ENCODE assay signal across 1 cellular context in the genomic region with DNA sequence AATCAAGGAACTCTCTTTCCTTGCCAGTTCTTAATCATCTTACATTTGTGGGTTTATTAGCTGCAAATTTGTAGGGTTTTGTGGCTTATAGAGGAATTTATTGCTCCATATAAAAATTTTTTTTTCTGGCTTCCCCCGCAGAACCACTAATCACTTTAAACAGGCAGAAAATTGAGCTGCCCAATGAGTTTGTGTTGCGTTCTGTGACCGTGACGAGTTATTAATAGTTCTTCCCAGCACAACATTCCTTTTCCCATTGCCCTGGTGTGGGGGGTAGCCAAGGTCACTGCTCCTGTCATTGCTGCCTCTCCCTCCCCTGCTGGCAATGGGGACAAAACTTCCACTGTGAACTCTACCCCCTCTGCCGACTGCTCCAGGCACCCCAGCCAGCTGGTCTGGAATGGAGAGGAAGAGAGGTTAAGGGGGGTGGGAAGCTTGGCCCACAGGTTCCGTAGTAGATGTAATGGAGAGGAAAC.
A peak's percentile ranks its signal among the peaks of the same experiment; 100 is the strongest.
TF ChIP-seq lines count a peak whose summit lies in the region.

No MANE protein-coding gene starts in this region.

TF ChIP-seq in HepG2, 621 proteins besides CTCF, POLR2A, EP300 and RAD21 (continued from another document):
- peak; percentile 71; the same call in 1 of the 2 replicates for TF ChIP-seq ESRRA (CRISPR knock-in tag; IDR thresholded peaks at IDR 0.05; ENCODE audit: low read depth)
- no peak for TF ChIP-seq SMAD1 (CRISPR knock-in tag; IDR thresholded peaks at IDR 0.05; ENCODE audit: borderline replicate concordance, low read depth)
- TF ChIP-seq, protein P1, sequence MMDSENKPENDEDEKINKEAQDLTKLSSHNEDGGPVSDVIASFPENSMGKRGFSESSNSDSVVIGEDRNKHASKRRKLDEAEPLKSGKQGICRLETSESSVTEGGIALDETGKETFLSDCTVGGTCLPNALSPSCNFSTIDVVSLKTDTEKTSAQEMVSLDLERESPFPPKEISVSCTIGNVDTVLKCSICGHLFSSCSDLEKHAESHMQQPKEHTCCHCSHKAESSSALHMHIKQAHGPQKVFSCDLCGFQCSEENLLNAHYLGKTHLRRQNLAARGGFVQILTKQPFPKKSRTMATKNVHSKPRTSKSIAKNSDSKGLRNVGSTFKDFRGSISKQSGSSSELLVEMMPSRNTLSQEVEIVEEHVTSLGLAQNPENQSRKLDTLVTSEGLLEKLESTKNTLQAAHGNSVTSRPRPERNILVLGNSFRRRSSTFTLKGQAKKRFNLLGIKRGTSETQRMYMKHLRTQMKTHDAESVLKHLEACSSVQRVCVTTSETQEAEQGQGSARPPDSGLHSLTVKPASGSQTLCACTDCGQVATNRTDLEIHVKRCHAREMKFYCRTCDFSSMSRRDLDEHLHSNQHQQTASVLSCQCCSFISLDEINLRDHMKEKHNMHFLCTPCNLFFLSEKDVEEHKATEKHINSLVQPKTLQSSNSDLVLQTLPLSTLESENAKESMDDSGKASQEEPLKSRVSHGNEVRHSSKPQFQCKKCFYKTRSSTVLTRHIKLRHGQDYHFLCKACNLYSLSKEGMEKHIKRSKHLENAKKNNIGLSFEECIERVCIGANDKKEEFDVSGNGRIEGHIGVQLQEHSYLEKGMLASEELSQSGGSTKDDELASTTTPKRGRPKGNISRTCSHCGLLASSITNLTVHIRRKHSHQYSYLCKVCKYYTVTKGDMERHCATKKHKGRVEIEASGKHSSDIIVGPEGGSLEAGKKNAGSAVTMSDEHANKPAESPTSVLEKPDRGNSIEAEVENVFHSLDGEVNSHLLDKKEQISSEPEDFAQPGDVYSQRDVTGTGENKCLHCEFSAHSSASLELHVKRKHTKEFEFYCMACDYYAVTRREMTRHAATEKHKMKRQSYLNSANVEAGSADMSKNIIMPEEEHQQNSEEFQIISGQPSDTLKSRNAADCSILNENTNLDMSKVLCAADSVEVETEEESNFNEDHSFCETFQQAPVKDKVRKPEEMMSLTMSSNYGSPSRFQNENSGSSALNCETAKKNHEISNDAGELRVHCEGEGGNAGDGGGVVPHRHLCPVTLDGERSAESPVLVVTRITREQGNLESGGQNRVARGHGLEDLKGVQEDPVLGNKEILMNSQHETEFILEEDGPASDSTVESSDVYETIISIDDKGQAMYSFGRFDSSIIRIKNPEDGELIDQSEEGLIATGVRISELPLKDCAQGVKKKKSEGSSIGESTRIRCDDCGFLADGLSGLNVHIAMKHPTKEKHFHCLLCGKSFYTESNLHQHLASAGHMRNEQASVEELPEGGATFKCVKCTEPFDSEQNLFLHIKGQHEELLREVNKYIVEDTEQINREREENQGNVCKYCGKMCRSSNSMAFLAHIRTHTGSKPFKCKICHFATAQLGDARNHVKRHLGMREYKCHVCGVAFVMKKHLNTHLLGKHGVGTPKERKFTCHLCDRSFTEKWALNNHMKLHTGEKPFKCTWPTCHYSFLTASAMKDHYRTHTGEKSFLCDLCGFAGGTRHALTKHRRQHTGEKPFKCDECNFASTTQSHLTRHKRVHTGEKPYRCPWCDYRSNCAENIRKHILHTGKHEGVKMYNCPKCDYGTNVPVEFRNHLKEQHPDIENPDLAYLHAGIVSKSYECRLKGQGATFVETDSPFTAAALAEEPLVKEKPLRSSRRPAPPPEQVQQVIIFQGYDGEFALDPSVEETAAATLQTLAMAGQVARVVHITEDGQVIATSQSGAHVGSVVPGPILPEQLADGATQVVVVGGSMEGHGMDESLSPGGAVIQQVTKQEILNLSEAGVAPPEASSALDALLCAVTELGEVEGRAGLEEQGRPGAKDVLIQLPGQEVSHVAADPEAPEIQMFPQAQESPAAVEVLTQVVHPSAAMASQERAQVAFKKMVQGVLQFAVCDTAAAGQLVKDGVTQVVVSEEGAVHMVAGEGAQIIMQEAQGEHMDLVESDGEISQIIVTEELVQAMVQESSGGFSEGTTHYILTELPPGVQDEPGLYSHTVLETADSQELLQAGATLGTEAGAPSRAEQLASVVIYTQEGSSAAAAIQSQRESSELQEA (CRISPR knock-in tag; IDR thresholded peaks at IDR 0.05; ENCODE audit: not compliant biosample characterization) = no peak
- TF ChIP-seq ZBTB7A (CRISPR knock-in tag; IDR thresholded peaks at IDR 0.05) = no peak
- TF ChIP-seq, protein P2, sequence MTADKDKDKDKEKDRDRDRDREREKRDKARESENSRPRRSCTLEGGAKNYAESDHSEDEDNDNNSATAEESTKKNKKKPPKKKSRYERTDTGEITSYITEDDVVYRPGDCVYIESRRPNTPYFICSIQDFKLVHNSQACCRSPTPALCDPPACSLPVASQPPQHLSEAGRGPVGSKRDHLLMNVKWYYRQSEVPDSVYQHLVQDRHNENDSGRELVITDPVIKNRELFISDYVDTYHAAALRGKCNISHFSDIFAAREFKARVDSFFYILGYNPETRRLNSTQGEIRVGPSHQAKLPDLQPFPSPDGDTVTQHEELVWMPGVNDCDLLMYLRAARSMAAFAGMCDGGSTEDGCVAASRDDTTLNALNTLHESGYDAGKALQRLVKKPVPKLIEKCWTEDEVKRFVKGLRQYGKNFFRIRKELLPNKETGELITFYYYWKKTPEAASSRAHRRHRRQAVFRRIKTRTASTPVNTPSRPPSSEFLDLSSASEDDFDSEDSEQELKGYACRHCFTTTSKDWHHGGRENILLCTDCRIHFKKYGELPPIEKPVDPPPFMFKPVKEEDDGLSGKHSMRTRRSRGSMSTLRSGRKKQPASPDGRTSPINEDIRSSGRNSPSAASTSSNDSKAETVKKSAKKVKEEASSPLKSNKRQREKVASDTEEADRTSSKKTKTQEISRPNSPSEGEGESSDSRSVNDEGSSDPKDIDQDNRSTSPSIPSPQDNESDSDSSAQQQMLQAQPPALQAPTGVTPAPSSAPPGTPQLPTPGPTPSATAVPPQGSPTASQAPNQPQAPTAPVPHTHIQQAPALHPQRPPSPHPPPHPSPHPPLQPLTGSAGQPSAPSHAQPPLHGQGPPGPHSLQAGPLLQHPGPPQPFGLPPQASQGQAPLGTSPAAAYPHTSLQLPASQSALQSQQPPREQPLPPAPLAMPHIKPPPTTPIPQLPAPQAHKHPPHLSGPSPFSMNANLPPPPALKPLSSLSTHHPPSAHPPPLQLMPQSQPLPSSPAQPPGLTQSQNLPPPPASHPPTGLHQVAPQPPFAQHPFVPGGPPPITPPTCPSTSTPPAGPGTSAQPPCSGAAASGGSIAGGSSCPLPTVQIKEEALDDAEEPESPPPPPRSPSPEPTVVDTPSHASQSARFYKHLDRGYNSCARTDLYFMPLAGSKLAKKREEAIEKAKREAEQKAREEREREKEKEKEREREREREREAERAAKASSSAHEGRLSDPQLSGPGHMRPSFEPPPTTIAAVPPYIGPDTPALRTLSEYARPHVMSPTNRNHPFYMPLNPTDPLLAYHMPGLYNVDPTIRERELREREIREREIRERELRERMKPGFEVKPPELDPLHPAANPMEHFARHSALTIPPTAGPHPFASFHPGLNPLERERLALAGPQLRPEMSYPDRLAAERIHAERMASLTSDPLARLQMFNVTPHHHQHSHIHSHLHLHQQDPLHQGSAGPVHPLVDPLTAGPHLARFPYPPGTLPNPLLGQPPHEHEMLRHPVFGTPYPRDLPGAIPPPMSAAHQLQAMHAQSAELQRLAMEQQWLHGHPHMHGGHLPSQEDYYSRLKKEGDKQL (CRISPR knock-in tag; IDR thresholded peaks at IDR 0.05; ENCODE audit: low read depth) = no peak
- TF ChIP-seq, protein P3, sequence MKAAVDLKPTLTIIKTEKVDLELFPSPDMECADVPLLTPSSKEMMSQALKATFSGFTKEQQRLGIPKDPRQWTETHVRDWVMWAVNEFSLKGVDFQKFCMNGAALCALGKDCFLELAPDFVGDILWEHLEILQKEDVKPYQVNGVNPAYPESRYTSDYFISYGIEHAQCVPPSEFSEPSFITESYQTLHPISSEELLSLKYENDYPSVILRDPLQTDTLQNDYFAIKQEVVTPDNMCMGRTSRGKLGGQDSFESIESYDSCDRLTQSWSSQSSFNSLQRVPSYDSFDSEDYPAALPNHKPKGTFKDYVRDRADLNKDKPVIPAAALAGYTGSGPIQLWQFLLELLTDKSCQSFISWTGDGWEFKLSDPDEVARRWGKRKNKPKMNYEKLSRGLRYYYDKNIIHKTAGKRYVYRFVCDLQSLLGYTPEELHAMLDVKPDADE (CRISPR knock-in tag; IDR thresholded peaks at IDR 0.05) = no peak
- no peak for TF ChIP-seq ZNF251 (CRISPR knock-in tag; IDR thresholded peaks at IDR 0.05)
- TF ChIP-seq TBX2 (CRISPR knock-in tag; IDR thresholded peaks at IDR 0.05; ENCODE audit: borderline replicate concordance) = no peak
- TF ChIP-seq, protein P4, sequence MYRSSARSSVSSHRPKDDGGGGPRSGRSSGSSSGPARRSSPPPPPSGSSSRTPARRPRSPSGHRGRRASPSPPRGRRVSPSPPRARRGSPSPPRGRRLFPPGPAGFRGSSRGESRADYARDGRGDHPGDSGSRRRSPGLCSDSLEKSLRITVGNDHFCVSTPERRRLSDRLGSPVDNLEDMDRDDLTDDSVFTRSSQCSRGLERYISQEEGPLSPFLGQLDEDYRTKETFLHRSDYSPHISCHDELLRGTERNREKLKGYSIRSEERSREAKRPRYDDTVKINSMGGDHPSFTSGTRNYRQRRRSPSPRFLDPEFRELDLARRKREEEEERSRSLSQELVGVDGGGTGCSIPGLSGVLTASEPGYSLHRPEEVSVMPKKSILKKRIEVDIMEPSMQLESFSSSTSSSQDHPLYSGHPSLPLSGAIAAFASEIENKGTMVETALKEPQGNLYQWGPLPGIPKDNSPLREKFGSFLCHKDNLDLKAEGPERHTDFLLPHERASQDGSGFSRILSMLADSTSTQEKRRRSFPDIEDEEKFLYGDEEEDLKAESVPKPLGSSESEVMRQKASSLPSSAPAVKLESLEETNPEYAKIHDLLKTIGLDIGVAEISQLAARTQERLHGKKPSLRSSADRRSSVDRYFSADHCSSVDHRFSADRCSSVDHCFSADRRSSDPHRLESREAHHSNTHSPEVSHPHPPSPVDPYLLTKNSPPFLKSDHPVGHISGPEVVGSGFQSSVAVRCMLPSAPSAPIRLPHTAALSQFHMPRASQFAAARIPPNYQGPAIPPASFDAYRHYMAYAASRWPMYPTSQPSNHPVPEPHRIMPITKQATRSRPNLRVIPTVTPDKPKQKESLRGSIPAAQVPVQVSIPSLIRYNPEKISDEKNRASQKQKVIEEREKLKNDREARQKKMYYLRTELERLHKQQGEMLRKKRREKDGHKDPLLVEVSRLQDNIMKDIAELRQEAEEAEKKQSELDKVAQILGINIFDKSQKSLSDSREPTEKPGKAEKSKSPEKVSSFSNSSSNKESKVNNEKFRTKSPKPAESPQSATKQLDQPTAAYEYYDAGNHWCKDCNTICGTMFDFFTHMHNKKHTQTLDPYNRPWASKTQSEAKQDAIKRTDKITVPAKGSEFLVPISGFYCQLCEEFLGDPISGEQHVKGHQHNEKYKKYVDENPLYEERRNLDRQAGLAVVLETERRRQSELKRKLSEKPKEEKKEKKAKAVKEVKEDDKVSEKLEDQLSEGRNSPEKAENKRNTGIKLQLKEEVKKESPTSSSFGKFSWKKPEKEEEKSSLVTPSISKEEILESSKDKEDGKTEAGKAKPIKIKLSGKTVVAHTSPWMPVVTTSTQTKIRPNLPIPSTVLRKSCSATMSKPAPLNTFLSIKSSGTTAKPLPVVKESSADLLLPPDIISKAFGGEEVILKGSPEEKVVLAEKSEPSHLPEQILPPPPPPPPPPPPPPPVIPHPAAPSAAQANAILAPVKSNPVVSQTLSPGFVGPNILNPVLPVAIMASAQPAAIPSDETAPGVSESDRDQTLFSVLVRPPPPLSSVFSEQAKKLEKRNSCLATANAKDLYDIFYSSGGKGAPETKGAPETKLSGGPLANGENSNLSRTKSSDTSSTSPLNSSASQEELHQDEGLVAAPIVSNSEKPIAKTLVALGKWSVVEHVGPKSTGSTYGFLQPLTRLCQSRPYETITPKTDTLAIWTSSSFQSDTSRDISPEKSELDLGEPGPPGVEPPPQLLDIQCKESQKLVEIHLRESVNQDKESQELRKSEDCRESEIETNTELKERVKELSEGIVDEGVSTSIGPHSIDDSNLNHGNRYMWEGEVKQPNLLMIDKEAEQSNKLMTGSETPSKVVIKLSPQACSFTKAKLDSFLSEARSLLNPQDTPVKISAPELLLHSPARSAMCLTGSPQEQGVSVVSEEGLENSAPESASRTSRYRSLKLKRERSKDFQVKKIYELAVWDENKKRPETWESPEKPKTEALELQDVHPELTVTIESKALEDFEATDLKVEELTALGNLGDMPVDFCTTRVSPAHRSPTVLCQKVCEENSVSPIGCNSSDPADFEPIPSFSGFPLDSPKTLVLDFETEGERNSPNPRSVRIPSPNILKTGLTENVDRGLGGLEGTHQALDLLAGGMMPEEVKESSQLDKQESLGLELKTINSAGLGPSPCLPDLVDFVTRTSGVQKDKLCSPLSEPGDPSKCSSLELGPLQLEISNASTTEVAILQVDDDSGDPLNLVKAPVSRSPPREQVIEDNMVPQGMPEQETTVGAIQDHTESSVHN (CRISPR knock-in tag; IDR thresholded peaks at IDR 0.05) = no peak
- no peak for TF ChIP-seq ZZZ3 (CRISPR knock-in tag; IDR thresholded peaks at IDR 0.05; ENCODE audit: borderline replicate concordance)
- TF ChIP-seq, protein P5, sequence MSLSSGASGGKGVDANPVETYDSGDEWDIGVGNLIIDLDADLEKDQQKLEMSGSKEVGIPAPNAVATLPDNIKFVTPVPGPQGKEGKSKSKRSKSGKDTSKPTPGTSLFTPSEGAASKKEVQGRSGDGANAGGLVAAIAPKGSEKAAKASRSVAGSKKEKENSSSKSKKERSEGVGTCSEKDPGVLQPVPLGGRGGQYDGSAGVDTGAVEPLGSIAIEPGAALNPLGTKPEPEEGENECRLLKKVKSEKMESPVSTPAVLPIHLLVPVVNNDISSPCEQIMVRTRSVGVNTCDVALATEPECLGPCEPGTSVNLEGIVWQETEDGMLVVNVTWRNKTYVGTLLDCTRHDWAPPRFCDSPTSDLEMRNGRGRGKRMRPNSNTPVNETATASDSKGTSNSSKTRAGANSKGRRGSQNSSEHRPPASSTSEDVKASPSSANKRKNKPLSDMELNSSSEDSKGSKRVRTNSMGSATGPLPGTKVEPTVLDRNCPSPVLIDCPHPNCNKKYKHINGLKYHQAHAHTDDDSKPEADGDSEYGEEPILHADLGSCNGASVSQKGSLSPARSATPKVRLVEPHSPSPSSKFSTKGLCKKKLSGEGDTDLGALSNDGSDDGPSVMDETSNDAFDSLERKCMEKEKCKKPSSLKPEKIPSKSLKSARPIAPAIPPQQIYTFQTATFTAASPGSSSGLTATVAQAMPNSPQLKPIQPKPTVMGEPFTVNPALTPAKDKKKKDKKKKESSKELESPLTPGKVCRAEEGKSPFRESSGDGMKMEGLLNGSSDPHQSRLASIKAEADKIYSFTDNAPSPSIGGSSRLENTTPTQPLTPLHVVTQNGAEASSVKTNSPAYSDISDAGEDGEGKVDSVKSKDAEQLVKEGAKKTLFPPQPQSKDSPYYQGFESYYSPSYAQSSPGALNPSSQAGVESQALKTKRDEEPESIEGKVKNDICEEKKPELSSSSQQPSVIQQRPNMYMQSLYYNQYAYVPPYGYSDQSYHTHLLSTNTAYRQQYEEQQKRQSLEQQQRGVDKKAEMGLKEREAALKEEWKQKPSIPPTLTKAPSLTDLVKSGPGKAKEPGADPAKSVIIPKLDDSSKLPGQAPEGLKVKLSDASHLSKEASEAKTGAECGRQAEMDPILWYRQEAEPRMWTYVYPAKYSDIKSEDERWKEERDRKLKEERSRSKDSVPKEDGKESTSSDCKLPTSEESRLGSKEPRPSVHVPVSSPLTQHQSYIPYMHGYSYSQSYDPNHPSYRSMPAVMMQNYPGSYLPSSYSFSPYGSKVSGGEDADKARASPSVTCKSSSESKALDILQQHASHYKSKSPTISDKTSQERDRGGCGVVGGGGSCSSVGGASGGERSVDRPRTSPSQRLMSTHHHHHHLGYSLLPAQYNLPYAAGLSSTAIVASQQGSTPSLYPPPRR (CRISPR knock-in tag; IDR thresholded peaks at IDR 0.05; ENCODE audit: borderline replicate concordance) = no peak
- no peak for TF ChIP-seq NR2F6 (IDR thresholded peaks at IDR 0.05)
- TF ChIP-seq NR2F6 (CRISPR knock-in tag; IDR thresholded peaks at IDR 0.05) = 0 out of 2 replicates have a peak, but pooled peaks have one; percentile 8
- no peak for TF ChIP-seq ZNF883 (CRISPR knock-in tag; IDR thresholded peaks at IDR 0.05; ENCODE audit: not compliant biosample characterization)
- TF ChIP-seq DR1 (CRISPR knock-in tag; IDR thresholded peaks at IDR 0.05) = no peak
TF ChIP-seq in HepG2: peak in this region for 12.
